In genomic region chr11:27467181-27467913, GRCh38 we compare ENCODE assay signal across 14 cellular contexts. TPM values are rescaled to one million over a fixed set of nuclear protein-coding genes. Genes with fewer than 3 reads are reported as not detected.
DNase-seq lines count a peak whose midpoint lies in the region; ATAC-seq and TF ChIP-seq lines count a peak whose summit lies in the region.
"Had no signal": no experiment of that assay in that cellular context is flagged by ENCODE, and none has a peak within 500 bp of the region (broad histone marks: within the 10 kb centered on the region; RNA-seq: fewer than 3 reads in every experiment).

No MANE protein-coding gene starts in this region.

- peaks cover 76% of the 10 kb centered on the region for H3K4me1 ChIP-seq in RWPE2 (ENCODE audit: insufficient read depth, poor library complexity, severe bottlenecking)
- H3K4me1 ChIP-seq in esophagus squamous epithelium = peaks cover 8 to 97% (median 38%) of the 10 kb centered on the region in 3 donors
- H3K4me1 ChIP-seq in mesendoderm (ENCODE audit: control insufficient read depth, low read depth, low read length) = peaks cover 4% of the 10 kb centered on the region

- ATAC-seq in RWPE2 (ENCODE audit: low read depth) = no peak

- WGBS in esophagus squamous epithelium, 2 donors = 75 to 84% methylated on average over 13 of the region's 13 CpGs
- no CpG with 5 or more reads among the region's 13 CpGs for WGBS in mesendoderm (ENCODE audit: extremely low coverage, insufficient coverage, low lambda C conversion rate)

- H2AK5ac ChIP-seq in mesendoderm (ENCODE audit: low read length) = no peak overlapping the region

- no peak overlapping the region for H3K9ac ChIP-seq in mesendoderm (ENCODE audit: low read length)
- H3K9ac ChIP-seq: BLaER1 had no signal

- H4K8ac ChIP-seq in mesendoderm (ENCODE audit: low read depth, low read length) = no peak overlapping the region

- H3K4me3 Mint-ChIP-seq in nephron (peak overlapping the region; percentile 87 to 93 (median 92)), type B pancreatic cell (peak overlapping the region; percentile 90), endothelial cell (ENCODE audit: unreplicated experiment) (no peak overlapping the region)
- H3K4me3 Mint-ChIP-seq: activated naive CD4-positive, alpha-beta T cell treated with anti-CD3 and anti-CD28 coated beads, Interleukin-2, amount 50 U/mL, for 24 hours had no signal

- H3K9me3 Mint-ChIP-seq in nephron (no peaks in the 10 kb centered on the region), type B pancreatic cell (no peaks in the 10 kb centered on the region), endothelial cell (ENCODE audit: unreplicated experiment) (no peaks in the 10 kb centered on the region)
- H3K9me3 Mint-ChIP-seq: activated naive CD4-positive, alpha-beta T cell treated with anti-CD3 and anti-CD28 coated beads, Interleukin-2, amount 50 U/mL, for 24 hours had no signal

- H3K4me1 Mint-ChIP-seq in nephron (peaks cover 73% of the 10 kb centered on the region), type B pancreatic cell (ENCODE audit: unreplicated experiment) (peaks cover 58% of the 10 kb centered on the region), endothelial cell (ENCODE audit: unreplicated experiment) (peaks cover 12% of the 10 kb centered on the region)

- intact Hi-C loops in esophagus squamous epithelium (cut with DNase I) = no loop called here

- H3K27me3 ChIP-seq in RWPE2 (ENCODE audit: insufficient read depth, poor library complexity, severe bottlenecking) (no peaks in the 10 kb centered on the region), esophagus squamous epithelium (peaks cover 0 to 3% (median 0%) of the 10 kb centered on the region in 4 donors), mesendoderm (ENCODE audit: insufficient read depth, low read length, poor library complexity) (no peaks in the 10 kb centered on the region)

- H3K27ac ChIP-seq in RWPE2 (ENCODE audit: poor library complexity, severe bottlenecking) = peak overlapping the region; percentile 91
- peak overlapping the region in 3 of 4 donors; percentile 73 to 93 (median 81) for H3K27ac ChIP-seq in esophagus squamous epithelium
- H3K27ac ChIP-seq in mesendoderm (ENCODE audit: low read depth, low read length) = no peak overlapping the region
- H3K27ac ChIP-seq: BLaER1 had no signal

- H2BK5ac ChIP-seq in mesendoderm (ENCODE audit: low read length) = no peak overlapping the region

- no peak for TF ChIP-seq POLR2A in esophagus squamous epithelium (IDR thresholded peaks at IDR 0.05)

- H3K9me3 ChIP-seq in RWPE2 (ENCODE audit: severe bottlenecking) (no peaks in the 10 kb centered on the region), esophagus squamous epithelium (no peaks in the 10 kb centered on the region)
- H3K9me3 ChIP-seq: BLaER1 had no signal

- peaks cover 47% of the 10 kb centered on the region for H3K79me2 ChIP-seq in mesendoderm (ENCODE audit: control insufficient read depth, insufficient read depth, low read length)

- TF ChIP-seq CTCF in RWPE2 (IDR thresholded peaks at IDR 0.05; ENCODE audit: poor library complexity, severe bottlenecking) (no peak), esophagus squamous epithelium (IDR thresholded peaks at IDR 0.05) (no peak), nephron (IDR thresholded peaks at IDR 0.05; ENCODE audit: unreplicated experiment in 3 of 3) (no peak), type B pancreatic cell (conservative IDR thresholded peaks at IDR 0.05) (no peak), endothelial cell (IDR thresholded peaks at IDR 0.05; ENCODE audit: unreplicated experiment) (no peak)

- no peak overlapping the region for H3K4ac ChIP-seq in mesendoderm (ENCODE audit: low read depth, low read length)

- H2BK120ac ChIP-seq in mesendoderm (ENCODE audit: low read depth, low read length) = no peak overlapping the region

- no peak overlapping the region for H4K5ac ChIP-seq in mesendoderm (ENCODE audit: low read length)

- peaks cover 14% of the 10 kb centered on the region for H3K79me1 ChIP-seq in mesendoderm (ENCODE audit: low read length)

- H3K36me3 ChIP-seq in RWPE2 (ENCODE audit: low read depth) (no peaks in the 10 kb centered on the region), esophagus squamous epithelium (no peaks in the 10 kb centered on the region), mesendoderm (ENCODE audit: control insufficient read depth, insufficient read depth, low read length) (no peaks in the 10 kb centered on the region)
- H3K36me3 ChIP-seq: BLaER1 had no signal

- H3K27ac Mint-ChIP-seq in nephron (peak overlapping the region; percentile 76 to 90 (median 87)), type B pancreatic cell (peak overlapping the region; percentile 80), endothelial cell (ENCODE audit: unreplicated experiment) (no peak overlapping the region)
- H3K27ac Mint-ChIP-seq: activated naive CD4-positive, alpha-beta T cell treated with anti-CD3 and anti-CD28 coated beads, Interleukin-2, amount 50 U/mL, for 24 hours had no signal

- H3K36me3 Mint-ChIP-seq in nephron (ENCODE audit: low read depth) = peaks cover 3% of the 10 kb centered on the region
- H3K36me3 Mint-ChIP-seq in type B pancreatic cell = no peaks in the 10 kb centered on the region
- H3K36me3 Mint-ChIP-seq in endothelial cell (ENCODE audit: low read depth, unreplicated experiment) = no peaks in the 10 kb centered on the region
- H3K36me3 Mint-ChIP-seq: activated naive CD4-positive, alpha-beta T cell treated with anti-CD3 and anti-CD28 coated beads, Interleukin-2, amount 50 U/mL, for 24 hours had no signal

- H3K56ac ChIP-seq in mesendoderm (ENCODE audit: low read length) = no peak overlapping the region

- DNase-seq in RWPE2 (ENCODE audit: low spot score) (no peak), esophagus squamous epithelium (lab: John Stamatoyannopoulos, UW) (no peak), type B pancreatic cell (ENCODE audit: extremely low spot score, unreplicated experiment) (no peak), mesendoderm (no peak), endothelial cell (ENCODE audit: low spot score) (no peak), EL (no peak)
- DNase-seq: Karpas-422; NCI-H1436; stimulated activated CD4-positive, alpha-beta T cell treated with anti-CD3 and anti-CD28 coated beads, Interleukin-4, amount 100 ng/mL, for 4 hours had no signal

- no peak overlapping the region for H3K23ac ChIP-seq in mesendoderm (ENCODE audit: low read length)

- no peak overlapping the region for H3K4me2 ChIP-seq in mesendoderm (ENCODE audit: low read length)
- H3K4me2 ChIP-seq: BLaER1 had no signal

- H3K27me3 Mint-ChIP-seq in nephron (ENCODE audit: low read depth) (no peaks in the 10 kb centered on the region), type B pancreatic cell (peaks cover 11% of the 10 kb centered on the region), endothelial cell (ENCODE audit: unreplicated experiment) (peaks cover 2% of the 10 kb centered on the region)

- H3K4me3 ChIP-seq in RWPE2 (ENCODE audit: severe bottlenecking) (no peak overlapping the region), esophagus squamous epithelium (no peak overlapping the region), mesendoderm (ENCODE audit: low read length) (no peak overlapping the region)
- H3K4me3 ChIP-seq: BLaER1, lung had no signal

- no peak overlapping the region for H2BK15ac ChIP-seq in mesendoderm (replicated peaks; ENCODE audit: low read depth)

- no peak overlapping the region for H3K18ac ChIP-seq in mesendoderm (ENCODE audit: low read length)

RNA-seq across cellular contexts. Expression of gene LGR4, which starts 5.2 kb away (rescaled TPM):
- total RNA-seq in esophagus squamous epithelium (10 to 100 TPM; 22.3 to 45.6 (median 35.1) TPM), type B pancreatic cell (ENCODE audit: low replicate concordance) (39.6 and 54.5 TPM in 2 replicates), endothelial cell (ENCODE audit: unreplicated experiment) (10.8 TPM)
- 13.6 TPM for polyA plus RNA-seq in mesendoderm (2013, experiment 1 of 2)
- 15.2 TPM for polyA plus RNA-seq in mesendoderm (2013, experiment 2 of 2)
- total RNA-seq: T-helper 1 cell treated with Interleukin-12 subunit alpha and Interleukin-12 subunit beta and Interleukin-4 antibody, amounts not matched to agents 30 ng/mL and 1 ng/mL, for 36 hours had no signal

RNA-seq across cellular contexts. Expression of gene LIN7C, which starts 39.2 kb away (rescaled TPM):
- total RNA-seq in esophagus squamous epithelium (10 to 100 TPM; 30.4 to 50.3 (median 47.3) TPM), type B pancreatic cell (ENCODE audit: low replicate concordance) (30.1 and 31.1 TPM in 2 replicates), endothelial cell (ENCODE audit: unreplicated experiment) (17.0 TPM)
- 25.1 TPM for polyA plus RNA-seq in mesendoderm (2013, experiment 1 of 2)
- 23.9 TPM for polyA plus RNA-seq in mesendoderm (2013, experiment 2 of 2)
